ENCODE assay signal across 8 cellular contexts in the genomic region with DNA sequence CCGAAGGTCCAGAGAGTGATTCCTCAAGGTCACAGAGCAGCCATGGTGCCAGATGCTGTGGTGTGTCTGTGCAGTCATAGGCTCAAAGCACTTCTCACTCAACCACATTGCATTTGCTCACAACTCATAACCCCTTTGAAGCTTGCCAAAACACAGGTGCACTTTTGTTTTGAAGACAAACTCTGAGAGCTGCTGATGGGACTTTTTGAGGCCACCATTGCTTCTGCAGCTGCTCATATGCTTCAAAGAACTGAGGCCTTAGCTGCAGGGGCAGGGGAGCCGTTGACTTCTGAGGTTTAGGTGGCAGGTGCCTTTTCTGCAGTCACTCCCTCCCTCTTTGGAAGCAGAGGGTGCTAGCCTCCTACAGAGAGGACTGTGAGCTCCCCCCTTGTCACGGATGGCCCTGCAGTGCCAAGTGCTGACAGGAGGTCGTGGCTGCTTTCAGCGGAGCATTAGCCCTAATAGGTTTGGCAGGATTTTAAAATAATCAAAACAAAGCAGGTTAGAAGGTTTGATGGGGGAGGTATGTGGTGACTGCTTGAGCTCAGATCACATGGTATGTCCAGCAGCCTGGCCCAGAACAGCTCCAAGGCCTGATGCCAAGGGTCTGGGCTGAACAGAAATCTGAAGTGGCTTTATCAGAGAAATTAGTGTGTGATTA.
A peak's percentile ranks its signal among the peaks of the same experiment; 100 is the strongest.
DNase-seq lines count a peak whose midpoint lies in the region; ATAC-seq and TF ChIP-seq lines count a peak whose summit lies in the region.

No MANE protein-coding gene starts in this region.

- H3K79me2 ChIP-seq in DND-41 (ENCODE audit: insufficient read depth, low read length) = no peaks in the 10 kb centered on the region
- H3K79me2 ChIP-seq in KMS-11 (ENCODE audit: insufficient read depth, low read depth) = peaks cover 6% of the 10 kb centered on the region

- H3K9ac ChIP-seq in DND-41 (ENCODE audit: low read depth, low read length) (peak overlapping the region; percentile 63), KMS-11 (peak overlapping the region; percentile 83)

- POLR2A ChIA-PET in activated CD8-positive, alpha-beta T cell treated with anti-CD3 and anti-CD28 coated beads for 36 hours (lab: Charles Lee) = interaction anchor here (1.0 to 1.6 kb wide), 2 partner anchors 229 to 232 kb away, joined by 4 to 6 read pairs; partner anchors contain the start of gene MAN2A1

- no peak overlapping the region for H3K4me3 Mint-ChIP-seq in activated CD8-positive, alpha-beta T cell treated with anti-CD3 and anti-CD28 coated beads for 36 hours

- no peaks in the 10 kb centered on the region for H3K27me3 Mint-ChIP-seq in activated CD8-positive, alpha-beta T cell treated with anti-CD3 and anti-CD28 coated beads for 36 hours

- TF ChIP-seq CTCF in DND-41 (IDR thresholded peaks at IDR 0.05; ENCODE audit: borderline replicate concordance, extremely low read depth, low read length, poor library complexity, severe bottlenecking) (peak; percentile 72), KMS-11 (conservative IDR thresholded peaks at IDR 0.05; ENCODE audit: low read depth, low read length) (no peak)
- no peak for TF ChIP-seq CTCF in activated CD8-positive, alpha-beta T cell treated with anti-CD3 and anti-CD28 coated beads for 36 hours (IDR thresholded peaks at IDR 0.05)

- no peaks in the 10 kb centered on the region for H4K20me1 ChIP-seq in DND-41 (ENCODE audit: insufficient read depth, low read length)
- H4K20me1 ChIP-seq in KMS-11 (ENCODE audit: insufficient read depth) = no peaks in the 10 kb centered on the region

- CTCF ChIA-PET in activated CD8-positive, alpha-beta T cell treated with anti-CD3 and anti-CD28 coated beads for 36 hours (lab: Charles Lee) = interaction anchor here (0.7 to 1.6 kb wide), 5 partner anchors 15 to 229 kb away, joined by 3 to 6 read pairs (median 4); no protein-coding TSS in a partner anchor

- H3K27ac ChIP-seq in DND-41 (ENCODE audit: low read length) (peak overlapping the region; percentile 98), KMS-11 (peak overlapping the region; percentile 97)

- H2AFZ ChIP-seq in DND-41 (ENCODE audit: low read depth, low read length) = peak overlapping the region; percentile 75
- peak overlapping the region; percentile 36 for H2AFZ ChIP-seq in KMS-11 (ENCODE audit: low read depth)

- no peaks in the 10 kb centered on the region for H3K36me3 Mint-ChIP-seq in activated CD8-positive, alpha-beta T cell treated with anti-CD3 and anti-CD28 coated beads for 36 hours (ENCODE audit: low read depth)

- intact Hi-C loops in activated CD8-positive, alpha-beta T cell treated with anti-CD3 and anti-CD28 coated beads for 36 hours (cut with micrococcal nuclease) = no loop called here

- peaks cover 32% of the 10 kb centered on the region for H3K4me1 Mint-ChIP-seq in activated CD8-positive, alpha-beta T cell treated with anti-CD3 and anti-CD28 coated beads for 36 hours (ENCODE audit: low read depth)

- peak; percentile 89 for ATAC-seq in DND-41 (ENCODE audit: insufficient read depth, low read depth)
- ATAC-seq in activated CD8-positive, alpha-beta T cell treated with anti-CD3 and anti-CD28 coated beads for 36 hours = peak; percentile 81
- peak; percentile 80 for ATAC-seq in left lobe of liver
- no peak for ATAC-seq in HG03196 (IDR thresholded peaks at IDR 0.05; ENCODE audit: unreplicated experiment)

- H3K4me2 ChIP-seq in DND-41 (ENCODE audit: insufficient read depth, low read length) (peak overlapping the region; percentile 72), KMS-11 (peak overlapping the region; percentile 100)

- peak; percentile 97 for DNase-seq in DND-41
- peak; percentile 67 for DNase-seq in activated CD8-positive, alpha-beta T cell treated with anti-CD3 and anti-CD28 coated beads for 36 hours
- DNase-seq in left lobe of liver (ENCODE audit: low spot score) = no peak
- no peak for DNase-seq in foreskin melanocyte
- no peak for DNase-seq in MG63
- no peak for DNase-seq in H4 (ENCODE audit: low spot score)

- peaks cover 42% of the 10 kb centered on the region for H3K4me1 ChIP-seq in DND-41 (ENCODE audit: insufficient read depth, low read length)
- peaks cover 95% of the 10 kb centered on the region for H3K4me1 ChIP-seq in KMS-11 (ENCODE audit: low read depth, poor library complexity, severe bottlenecking)

- peaks cover 2% of the 10 kb centered on the region for H3K9me3 Mint-ChIP-seq in activated CD8-positive, alpha-beta T cell treated with anti-CD3 and anti-CD28 coated beads for 36 hours

- H3K9me3 ChIP-seq in DND-41 (ENCODE audit: insufficient read depth, low read length, severe bottlenecking) (no peaks in the 10 kb centered on the region), MG63 (no peaks in the 10 kb centered on the region)

- peak overlapping the region in 1 of 2 experiments; percentile 49; a peak in 3 of 4 replicates for H3K4me3 ChIP-seq in DND-41 (ENCODE audit: low read depth in 1 of 2, low read length in 2 of 2)
- H3K4me3 ChIP-seq in KMS-11 (IDR thresholded peaks at IDR 0.05; ENCODE audit: insufficient read depth, low read depth, low read length) = no peak overlapping the region
- no peak overlapping the region for H3K4me3 ChIP-seq in MG63

- peak overlapping the region; percentile 86 for H3K27ac Mint-ChIP-seq in activated CD8-positive, alpha-beta T cell treated with anti-CD3 and anti-CD28 coated beads for 36 hours

- H3K36me3 ChIP-seq in DND-41 (ENCODE audit: insufficient read depth, low read length) (no peaks in the 10 kb centered on the region), KMS-11 (ENCODE audit: insufficient read depth) (no peaks in the 10 kb centered on the region), MG63 (no peaks in the 10 kb centered on the region)

- H3K27me3 ChIP-seq in DND-41 (ENCODE audit: insufficient read depth, low read length, poor library complexity) (no peaks in the 10 kb centered on the region), KMS-11 (ENCODE audit: insufficient read depth, low read depth) (no peaks in the 10 kb centered on the region), MG63 (no peaks in the 10 kb centered on the region)

Comparison
In these comparisons a context has a peak if more than half of its experiments do, and no peak if none do; other contexts are left out.
1. DNase-seq: peak in DND-41 (single experiment) and activated CD8-positive, alpha-beta T cell treated with anti-CD3 and anti-CD28 coated beads for 36 hours (single experiment); none in left lobe of liver (single experiment), foreskin melanocyte (single experiment), MG63 (single experiment) and H4 (single experiment).